19 cellular contexts compared by ENCODE assay signal in the genomic region with DNA sequence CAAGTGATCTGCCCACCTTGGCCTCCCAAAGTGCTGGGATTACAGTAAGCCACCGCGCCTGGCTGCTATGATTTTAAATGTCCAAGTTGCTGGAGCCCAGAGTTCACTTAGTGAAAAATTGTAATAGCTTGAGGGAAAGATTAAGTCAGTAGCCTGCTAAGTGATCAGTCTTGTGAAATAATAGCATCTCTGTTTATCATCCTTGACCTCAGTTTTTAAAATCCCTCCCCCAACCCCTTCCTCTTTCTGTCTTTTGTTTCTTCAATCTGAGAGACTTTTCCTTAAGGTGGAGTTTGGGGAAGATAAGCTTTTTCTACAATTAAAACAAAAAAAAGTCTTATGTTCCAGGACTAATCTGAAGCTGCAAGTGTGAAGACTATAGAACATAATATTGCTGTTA. TPM values are rescaled to one million over a fixed set of nuclear protein-coding genes. Genes with fewer than 3 reads are reported as not detected.
DNase-seq lines count a peak whose midpoint lies in the region; ATAC-seq, FAIRE-seq and TF ChIP-seq lines count a peak whose summit lies in the region.
"Had no signal": no experiment of that assay in that cellular context is flagged by ENCODE, and none has a peak within 500 bp of the region (broad histone marks: within the 10 kb centered on the region; RNA-seq: fewer than 3 reads in every experiment).

No MANE protein-coding gene starts in this region.

- H3K27me3 ChIP-seq in Loucy (ENCODE audit: insufficient read depth, low read length, poor library complexity, severe bottlenecking) (no peaks in the 10 kb centered on the region), neutrophil (no peaks in the 10 kb centered on the region)
- H3K27me3 ChIP-seq: SJSA1 had no signal

- CTCF ChIA-PET in GM10248 (lab: Yijun Ruan, JAX), result interaction anchor here (0.9 to 1.6 kb wide), 4 partner anchors 11 to 89 kb away, joined by 3 to 5 read pairs (median 4); no protein-coding TSS in a partner anchor

- TF ChIP-seq CTCF in CD14-positive monocyte (IDR thresholded peaks at IDR 0.05), result no peak
- no peak for TF ChIP-seq CTCF in Loucy (conservative IDR thresholded peaks at IDR 0.05; ENCODE audit: low read length)
- TF ChIP-seq CTCF in neutrophil (IDR thresholded peaks at IDR 0.05), result no peak
- no peak for TF ChIP-seq CTCF in GM10248 (IDR thresholded peaks at IDR 0.05; ENCODE audit: control extremely low read depth, extremely low read depth, low read depth, missing control alignments)

- peak overlapping the region; percentile 86 to 94 (median 93) for H3K27ac Mint-ChIP-seq in CD14-positive monocyte
- H3K27ac Mint-ChIP-seq in stimulated activated naive CD8-positive, alpha-beta T cell treated with anti-CD3 and anti-CD28 coated beads, Interleukin-15, amount 100 ng/mL, for 72 hours, result no peak overlapping the region
- H3K27ac Mint-ChIP-seq: activated B cell treated with CpG ODN at 0.5 μM for 24 hours; activated naive CD8-positive, alpha-beta T cell; memory B cell; stimulated activated memory B cell treated with anti-CD40 and anti-IgM and Interleukin-4, amounts not matched to agents 10 μg/mL and 1 μg/mL and 100 μg/mL, for 72 hours had no signal

- no peak for DNase-seq in CD14-positive monocyte (ENCODE audit: low spot score)
- DNase-seq in amniotic epithelial cell (ENCODE audit: low read depth), result peak; percentile 46
- DNase-seq in GM12892 (ENCODE audit: insufficient read length), result no peak
- DNase-seq in GM10248 (ENCODE audit: extremely low spot score), result no peak
- DNase-seq in stimulated activated naive CD8-positive, alpha-beta T cell treated with anti-CD3 and anti-CD28 coated beads, Interleukin-15, amount 100 ng/mL, for 72 hours, result no peak
- DNase-seq: activated B cell treated with CpG ODN at 0.5 μM for 24 hours; activated CD8-positive, alpha-beta memory T cell treated with anti-CD3 and anti-CD28 coated beads, Interleukin-2, amount 50 U/mL, for 4 hours; H7; NCI-H1105 treated with DMSO at 0.1 percent for 48 hours; NCI-H526; stimulated activated CD4-positive, alpha-beta T cell treated with anti-CD3 and anti-CD28 coated beads, Interleukin-2, amount 100 ng/mL, for 48 hours had no signal

- H3K79me2 ChIP-seq in Loucy (ENCODE audit: insufficient read depth, low read length), result peaks cover 98% of the 10 kb centered on the region

- peak overlapping the region; percentile 1 for H3K9ac ChIP-seq in Loucy (ENCODE audit: low read depth, low read length, poor library complexity, severe bottlenecking)

- H2AFZ ChIP-seq in Loucy (ENCODE audit: low read length), result no peak overlapping the region

- H3K4me1 ChIP-seq in Loucy (ENCODE audit: insufficient read depth, low read length, poor library complexity, severe bottlenecking), result peaks cover 54% of the 10 kb centered on the region
- peaks cover 67 to 72% of the 10 kb centered on the region in 2 experiments for H3K4me1 ChIP-seq in neutrophil (ENCODE audit: control insufficient read depth in 1 of 2, insufficient read depth in 1 of 2, low read depth in 1 of 2, low read length in 1 of 2)

- POLR2A ChIA-PET in GM10248 (lab: Yijun Ruan, JAX), result interaction anchor here (0.5 to 1.3 kb wide), 3 partner anchors 9 to 96 kb away, joined by 3 to 4 read pairs (median 3); no protein-coding TSS in a partner anchor

- peak overlapping the region; percentile 54 to 70 for H3K4me3 Mint-ChIP-seq in CD14-positive monocyte
- no peak overlapping the region for H3K4me3 Mint-ChIP-seq in stimulated activated naive CD8-positive, alpha-beta T cell treated with anti-CD3 and anti-CD28 coated beads, Interleukin-15, amount 100 ng/mL, for 72 hours
- H3K4me3 Mint-ChIP-seq: activated B cell treated with CpG ODN at 0.5 μM for 24 hours; memory B cell; stimulated activated memory B cell treated with anti-CD40 and anti-IgM and Interleukin-4, amounts not matched to agents 10 μg/mL and 1 μg/mL and 100 μg/mL, for 72 hours had no signal

- H3K9me3 ChIP-seq in Loucy (ENCODE audit: insufficient read depth, low read depth, low read length) (no peaks in the 10 kb centered on the region), neutrophil (no peaks in the 10 kb centered on the region)
- H3K9me3 ChIP-seq: SJSA1 had no signal

- H3K4me2 ChIP-seq in Loucy (ENCODE audit: low read depth, low read length, poor library complexity, severe bottlenecking), result peak overlapping the region; percentile 66

- TF ChIP-seq POLR2A in GM12892 (IDR thresholded peaks at IDR 0.05; ENCODE audit: low read depth, low read length), result no peak

- H4K20me1 ChIP-seq in Loucy (ENCODE audit: insufficient read depth, low read length, poor library complexity, severe bottlenecking), result peaks cover 56% of the 10 kb centered on the region

- H3K36me3 ChIP-seq in Loucy (ENCODE audit: insufficient read depth, low read length) (no peaks in the 10 kb centered on the region), neutrophil (no peaks in the 10 kb centered on the region)
- H3K36me3 ChIP-seq: SJSA1 had no signal

- H3K4me3 ChIP-seq in Loucy (ENCODE audit: low read length, poor library complexity, severe bottlenecking) (peak overlapping the region; percentile 33), neutrophil (ENCODE audit: low read depth in 1 of 2, low read length in 1 of 2) (peak overlapping the region; percentile 31 to 35)
- H3K4me3 ChIP-seq: SJSA1 had no signal

- intact Hi-C loops in CD14-positive monocyte (cut with micrococcal nuclease), result no loop called here

- FAIRE-seq in GM12892 (lab: Jason Lieb, UNC), result no peak

- peaks cover 62% of the 10 kb centered on the region for H3K4me1 Mint-ChIP-seq in CD14-positive monocyte
- peaks cover 44% of the 10 kb centered on the region for H3K4me1 Mint-ChIP-seq in stimulated activated naive CD8-positive, alpha-beta T cell treated with anti-CD3 and anti-CD28 coated beads, Interleukin-15, amount 100 ng/mL, for 72 hours

- H3K36me3 Mint-ChIP-seq in CD14-positive monocyte, result peaks cover 3 to 11% of the 10 kb centered on the region in 2 donors
- H3K36me3 Mint-ChIP-seq: activated naive CD8-positive, alpha-beta T cell had no signal

- H3K9me2 ChIP-seq in Loucy (replicated peaks; ENCODE audit: low read depth, low read length), result no peaks in the 10 kb centered on the region

- H3K27me3 Mint-ChIP-seq in CD14-positive monocyte (ENCODE audit: low read depth in 3 of 3), result no peaks in the 10 kb centered on the region
- no peaks in the 10 kb centered on the region for H3K27me3 Mint-ChIP-seq in stimulated activated naive CD8-positive, alpha-beta T cell treated with anti-CD3 and anti-CD28 coated beads, Interleukin-15, amount 100 ng/mL, for 72 hours
- H3K27me3 Mint-ChIP-seq: activated B cell treated with CpG ODN at 0.5 μM for 24 hours; activated naive CD8-positive, alpha-beta T cell; memory B cell; stimulated activated memory B cell treated with anti-CD40 and anti-IgM and Interleukin-4, amounts not matched to agents 10 μg/mL and 1 μg/mL and 100 μg/mL, for 72 hours had no signal

- no peaks in the 10 kb centered on the region for H3F3A ChIP-seq in Loucy (ENCODE audit: low read depth)

- H3K27ac ChIP-seq in neutrophil, result peak overlapping the region; percentile 74
- H3K27ac ChIP-seq: SJSA1 had no signal

- H3K9me3 Mint-ChIP-seq in CD14-positive monocyte, result no peaks in the 10 kb centered on the region
- no peaks in the 10 kb centered on the region for H3K9me3 Mint-ChIP-seq in stimulated activated naive CD8-positive, alpha-beta T cell treated with anti-CD3 and anti-CD28 coated beads, Interleukin-15, amount 100 ng/mL, for 72 hours
- H3K9me3 Mint-ChIP-seq: activated B cell treated with CpG ODN at 0.5 μM for 24 hours, memory B cell had no signal

- no peak for ATAC-seq in GM19397 (IDR thresholded peaks at IDR 0.05; ENCODE audit: unreplicated experiment)
- no peak for ATAC-seq in stimulated activated naive CD8-positive, alpha-beta T cell treated with anti-CD3 and anti-CD28 coated beads, Interleukin-15, amount 100 ng/mL, for 72 hours
- ATAC-seq: esophagus mucosa; stimulated activated memory B cell treated with anti-CD40 and anti-IgM and Interleukin-4, amounts not matched to agents 10 μg/mL and 1 μg/mL and 100 μg/mL, for 72 hours had no signal

RNA-seq across cellular contexts. Expression of a gene that starts 6.4 kb away (rescaled TPM):
- polyA plus RNA-seq in CD14-positive monocyte, result 10 to 100 TPM; 62.0 to 68.6 TPM
- polyA plus RNA-seq in GM12892 (2012; ENCODE audit: missing spikeins), result 18.3 TPM

Comparison
In these comparisons a context has a peak if more than half of its experiments do, and no peak if none do; other contexts are left out.
1. H3K27ac Mint-ChIP-seq: peak in CD14-positive monocyte (7 of 7); none in stimulated activated naive CD8-positive, alpha-beta T cell treated with anti-CD3 and anti-CD28 coated beads, Interleukin-15, amount 100 ng/mL, for 72 hours (0 of 2).
2. H3K4me3 Mint-ChIP-seq: peak in CD14-positive monocyte (2 of 2); none in stimulated activated naive CD8-positive, alpha-beta T cell treated with anti-CD3 and anti-CD28 coated beads, Interleukin-15, amount 100 ng/mL, for 72 hours (0 of 2).